8 cellular contexts compared by ENCODE assay signal in genomic region chr17:54891176-54891821, GRCh38. TPM values are rescaled to one million over a fixed set of nuclear protein-coding genes. Genes with fewer than 3 reads are reported as not detected.
DNase-seq lines count a peak whose midpoint lies in the region; ATAC-seq and TF ChIP-seq lines count a peak whose summit lies in the region.

No MANE protein-coding gene starts in this region.

- H3K4me1 Mint-ChIP-seq in GM23338, result peaks cover 4% of the 10 kb centered on the region; the same call in 2 of the 3 replicates

- no peaks in the 10 kb centered on the region for H3K27me3 Mint-ChIP-seq in GM23338 (ENCODE audit: insufficient read depth, low read depth, poor library complexity)

- H3K9me2 ChIP-seq in GM23338 (ENCODE audit: insufficient read depth), result no peaks in the 10 kb centered on the region

- no peak overlapping the region for H3K9ac ChIP-seq in adipocyte (ENCODE audit: low read length)

- H4K20me1 ChIP-seq in GM23338 (replicated peaks; ENCODE audit: insufficient read depth), result no peaks in the 10 kb centered on the region

- H3K27ac Mint-ChIP-seq in GM23338, result peak overlapping the region; percentile 80

- H3K4me3 ChIP-seq in AG10803 (ENCODE audit: low read length), result no peak overlapping the region
- no peak overlapping the region for H3K4me3 ChIP-seq in GM23338
- H3K4me3 ChIP-seq in adipocyte (ENCODE audit: low read length), result no peak overlapping the region
- H3K4me3 ChIP-seq in vagina, result no peak overlapping the region

- H3K27ac ChIP-seq in GM23338 (ENCODE audit: low read depth), result no peak overlapping the region
- H3K27ac ChIP-seq in vagina, result no peak overlapping the region

- intact Hi-C loops in vagina (cut with DNase I), result no loop called here

- peak; percentile 53 for TF ChIP-seq CTCF in AG10803 (conservative IDR thresholded peaks at IDR 0.05; ENCODE audit: low read length)
- TF ChIP-seq CTCF in GM23338 (conservative IDR thresholded peaks at IDR 0.05; ENCODE audit: low read depth in 2 of 2), result peak; percentile 65 to 80
- TF ChIP-seq CTCF in vagina (IDR thresholded peaks at IDR 0.05), result peak in 1 of 3 experiments; percentile 32

- no peaks in the 10 kb centered on the region for H3K9me3 Mint-ChIP-seq in GM23338

- no peaks in the 10 kb centered on the region for H3K27me3 ChIP-seq in GM23338 (ENCODE audit: insufficient read depth)
- peaks cover 10% of the 10 kb centered on the region for H3K27me3 ChIP-seq in adipocyte (replicated peaks; ENCODE audit: control insufficient read depth, insufficient read depth, low read length)
- no peaks in the 10 kb centered on the region for H3K27me3 ChIP-seq in vagina

- peaks cover 6% of the 10 kb centered on the region; the same call in 2 of the 3 replicates for H3K36me3 Mint-ChIP-seq in GM23338 (ENCODE audit: low read depth)

- H3K79me2 ChIP-seq in GM23338 (replicated peaks; ENCODE audit: insufficient read depth), result no peaks in the 10 kb centered on the region

- H2AFZ ChIP-seq in GM23338, result no peak overlapping the region

- H3K36me3 ChIP-seq in GM23338 (ENCODE audit: insufficient read depth), result no peaks in the 10 kb centered on the region
- H3K36me3 ChIP-seq in adipocyte (ENCODE audit: control insufficient read depth, insufficient read depth, low read length, severe bottlenecking), result no peaks in the 10 kb centered on the region
- no peaks in the 10 kb centered on the region for H3K36me3 ChIP-seq in vagina

- DNase-seq in AG10803 (ENCODE audit: low read depth) (peak; percentile 69), GM23338 (ENCODE audit: low spot score) (peak; percentile 90), NCI-H2171 (lab: John Stamatoyannopoulos, UW) (peak; percentile 55), adipocyte (ENCODE audit: low read depth) (peak; percentile 89), iPS-NIHi11 (ENCODE audit: low spot score) (peak; percentile 62), vagina (ENCODE audit: extremely low spot score in 2 of 2) (no peak)
- no peak for DNase-seq in effector CD4-positive, alpha-beta T cell

- H3K9me3 ChIP-seq in adipocyte (ENCODE audit: control insufficient read depth, low read length), result no peaks in the 10 kb centered on the region
- no peaks in the 10 kb centered on the region for H3K9me3 ChIP-seq in vagina

- H3K4me1 ChIP-seq in GM23338 (ENCODE audit: insufficient read depth) (no peaks in the 10 kb centered on the region), adipocyte (ENCODE audit: control insufficient read depth, insufficient read depth, low read length) (no peaks in the 10 kb centered on the region), vagina (no peaks in the 10 kb centered on the region)

- peak; percentile 96 for ATAC-seq in GM23338
- no peak for ATAC-seq in HG03469 (IDR thresholded peaks at IDR 0.05; ENCODE audit: unreplicated experiment)

- no peaks in the 10 kb centered on the region for H3F3A ChIP-seq in GM23338 (replicated peaks; ENCODE audit: low read depth)

- H3K4me2 ChIP-seq in GM23338, result no peak overlapping the region

- no peak overlapping the region for H3K4me3 Mint-ChIP-seq in GM23338

- TF ChIP-seq POLR2A in vagina (IDR thresholded peaks at IDR 0.05), result no peak

TF ChIP-seq in GM23338, 12 proteins besides CTCF, POLR2A, EP300 and RAD21:
- TF ChIP-seq EZH2 (IDR thresholded peaks at IDR 0.05; ENCODE audit: low read depth, unreplicated experiment) (no peak), NANOG (IDR thresholded peaks at IDR 0.05; ENCODE audit: borderline replicate concordance) (no peak), REST (IDR thresholded peaks at IDR 0.05; ENCODE audit: unreplicated experiment) (no peak), ZNF114 (CRISPR knock-in tag; IDR thresholded peaks at IDR 0.05) (no peak), ZNF331 (CRISPR knock-in tag; IDR thresholded peaks at IDR 0.05; ENCODE audit: low read depth) (no peak), EZH2phosphoT487 (IDR thresholded peaks at IDR 0.05; ENCODE audit: unreplicated experiment) (no peak), POLR2AphosphoS5 (IDR thresholded peaks at IDR 0.05; ENCODE audit: low read depth) (no peak), CREB1 (CRISPR knock-in tag; IDR thresholded peaks at IDR 0.05; ENCODE audit: low read depth) (no peak), STAT1 (IDR thresholded peaks at IDR 0.05; ENCODE audit: unreplicated experiment) (no peak)
- TF ChIP-seq, protein P1, sequence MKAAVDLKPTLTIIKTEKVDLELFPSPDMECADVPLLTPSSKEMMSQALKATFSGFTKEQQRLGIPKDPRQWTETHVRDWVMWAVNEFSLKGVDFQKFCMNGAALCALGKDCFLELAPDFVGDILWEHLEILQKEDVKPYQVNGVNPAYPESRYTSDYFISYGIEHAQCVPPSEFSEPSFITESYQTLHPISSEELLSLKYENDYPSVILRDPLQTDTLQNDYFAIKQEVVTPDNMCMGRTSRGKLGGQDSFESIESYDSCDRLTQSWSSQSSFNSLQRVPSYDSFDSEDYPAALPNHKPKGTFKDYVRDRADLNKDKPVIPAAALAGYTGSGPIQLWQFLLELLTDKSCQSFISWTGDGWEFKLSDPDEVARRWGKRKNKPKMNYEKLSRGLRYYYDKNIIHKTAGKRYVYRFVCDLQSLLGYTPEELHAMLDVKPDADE (IDR thresholded peaks at IDR 0.05), result no peak
TF ChIP-seq in GM23338: peak in this region for 0.

RNA-seq across cellular contexts. Expression of gene TOM1L1, which starts 9.4 kb away (rescaled TPM):
- total RNA-seq in GM23338 (2014; rRNA removed; shearing (Covaris generic)), result 58.0 and 68.0 TPM in 2 replicates
- polyA plus RNA-seq in GM23338 (2016; fragmentation: Nextera tagmentation; extraction: Ambion mirVana), result 39.4 and 46.8 TPM in 2 replicates
- 17.7 TPM for total RNA-seq in vagina

Comparison
In these comparisons a context has a peak if more than half of its experiments do, and no peak if none do; other contexts are left out.
1. DNase-seq: peak in AG10803 (single experiment), GM23338 (single experiment), NCI-H2171 (single experiment), adipocyte (single experiment) and iPS-NIHi11 (single experiment); none in vagina (0 of 2) and effector CD4-positive, alpha-beta T cell (single experiment).